In the genomic region with DNA sequence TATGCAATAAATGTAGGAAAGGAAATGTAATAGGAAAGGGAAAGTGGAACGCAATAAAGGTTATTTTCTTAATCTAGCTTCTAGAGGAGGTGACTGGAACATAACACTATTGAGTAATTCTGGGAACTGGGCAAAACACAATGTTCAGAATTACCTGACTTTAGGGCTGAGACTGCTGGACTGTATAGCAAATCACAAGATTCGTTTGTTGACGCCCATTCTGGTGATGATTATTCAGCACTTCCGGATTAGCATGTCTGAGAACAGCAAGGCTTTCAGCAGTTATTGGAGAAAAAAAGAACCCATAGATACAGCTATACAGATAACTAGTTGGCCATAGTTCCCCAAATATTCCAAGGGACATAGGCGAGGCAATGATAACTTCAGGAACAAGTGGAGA, we compare ENCODE assay signal across 14 cellular contexts.
"Had no signal": no experiment of that assay in that cellular context is flagged by ENCODE, and none has a peak within 500 bp of the region (broad histone marks: within the 10 kb centered on the region; RNA-seq: fewer than 3 reads in every experiment).

No MANE protein-coding gene starts in this region.

- H3K4me1 Mint-ChIP-seq: stimulated activated memory B cell treated with anti-CD40 and anti-IgM and Interleukin-4, amounts not matched to agents 10 μg/mL and 1 μg/mL and 100 μg/mL, for 72 hours had no signal

- H3K36me3 Mint-ChIP-seq: stimulated activated memory B cell treated with anti-CD40 and anti-IgM and Interleukin-4, amounts not matched to agents 10 μg/mL and 1 μg/mL and 100 μg/mL, for 72 hours had no signal

- H3K27ac Mint-ChIP-seq: stimulated activated memory B cell treated with anti-CD40 and anti-IgM and Interleukin-4, amounts not matched to agents 10 μg/mL and 1 μg/mL and 100 μg/mL, for 72 hours had no signal

- ATAC-seq: left lung; naive thymus-derived CD8-positive, alpha-beta T cell; pancreas; sciatic nerve; SK-N-SH treated with all-trans-retinoic acid at 6 μM for 48 hours; stimulated activated memory B cell treated with anti-CD40 and anti-IgM and Interleukin-4, amounts not matched to agents 10 μg/mL and 1 μg/mL and 100 μg/mL, for 72 hours; upper lobe of right lung had no signal

- H3K4me3 Mint-ChIP-seq: stimulated activated memory B cell treated with anti-CD40 and anti-IgM and Interleukin-4, amounts not matched to agents 10 μg/mL and 1 μg/mL and 100 μg/mL, for 72 hours had no signal

- DNase-seq: activated CD4-positive, alpha-beta T cell treated with anti-CD3 and anti-CD28 coated beads, Interleukin-2, amount 50 U/mL, for 1 hour; activated CD4-positive, CD25-positive, alpha-beta regulatory T cell treated with anti-CD3 and anti-CD28 coated beads, Interleukin-2, amount 50 U/mL, for 72 hours; activated naive CD4-positive, alpha-beta T cell; cortex of kidney; head of caudate nucleus; left lung; mesenchymal stem cell; naive thymus-derived CD8-positive, alpha-beta T cell; pancreas; stimulated activated CD4-positive, alpha-beta T cell treated with anti-CD3 and anti-CD28 coated beads, Interleukin-4, amount 100 ng/mL, for 24 hours; upper lobe of right lung had no signal
